Comparison of ENCODE assay signal across 13 cellular contexts in genomic region chr11:102157219-102157618, GRCh38. TPM values are rescaled to one million over a fixed set of nuclear protein-coding genes. Genes with fewer than 3 reads are reported as not detected.
DNase-seq lines count a peak whose midpoint lies in the region; ATAC-seq, FAIRE-seq and TF ChIP-seq lines count a peak whose summit lies in the region.
"Had no signal": no experiment of that assay in that cellular context is flagged by ENCODE, and none has a peak within 500 bp of the region (broad histone marks: within the 10 kb centered on the region; RNA-seq: fewer than 3 reads in every experiment).

No MANE protein-coding gene starts in this region.

- intact Hi-C loops in Right ventricle myocardium superior (cut with DNase I) (no loop called here), psoas muscle (cut with DNase I) (loop anchor here in 1 of 2 donors (5.0 kb wide), 1 partner anchor 45 kb away; the partner anchor contains the start of gene YAP1)
- intact Hi-C loops in activated CD4-positive, alpha-beta memory T cell treated with anti-CD3 and anti-CD28 coated beads for 36 hours (cut with micrococcal nuclease), result no loop called here

- DNase-seq in GM03348 (ENCODE audit: low spot score) (peak; percentile 17), Right ventricle myocardium superior (peak; percentile 73), psoas muscle (peak; percentile 33 to 62), globus pallidus (ENCODE audit: low spot score) (no peak)
- DNase-seq in activated CD4-positive, alpha-beta memory T cell treated with anti-CD3 and anti-CD28 coated beads for 36 hours, result no peak
- DNase-seq: activated CD4-positive, alpha-beta T cell treated with anti-CD3 and anti-CD28 coated beads, Interleukin-2, amount 50 U/mL, for 48 hours; COR-L47; immature natural killer cell had no signal

- peaks cover 46% of the 10 kb centered on the region for H3K4me1 ChIP-seq in psoas muscle

- no peaks in the 10 kb centered on the region for H3K4me1 Mint-ChIP-seq in activated CD4-positive, alpha-beta memory T cell treated with anti-CD3 and anti-CD28 coated beads for 36 hours (ENCODE audit: low read depth)
- H3K4me1 Mint-ChIP-seq: immature natural killer cell had no signal

- ATAC-seq in Right ventricle myocardium superior (ENCODE audit: poor library complexity) (peak; percentile 97), psoas muscle (peak; percentile 69 to 90 (median 86)), GM21526 (IDR thresholded peaks at IDR 0.05; ENCODE audit: low FRiP score, unreplicated experiment) (no peak), HG02840 (IDR thresholded peaks at IDR 0.05; ENCODE audit: low FRiP score, unreplicated experiment) (no peak)

- POLR2A ChIA-PET in activated CD4-positive, alpha-beta memory T cell treated with anti-CD3 and anti-CD28 coated beads for 36 hours (lab: Charles Lee), result no interaction called here

- H3K36me3 ChIP-seq in psoas muscle (ENCODE audit: insufficient read depth in 1 of 2, low read depth in 1 of 2), result no peaks in the 10 kb centered on the region
- H3K36me3 ChIP-seq: breast epithelium had no signal

- WGBS in psoas muscle, 3 donors, result 20 to 34% (median 29%) methylated on average over 2 of the region's 2 CpGs

- peak; percentile 20 for FAIRE-seq in TTC549 (lab: Jason Lieb, UNC)

- no peaks in the 10 kb centered on the region for H3K27me3 Mint-ChIP-seq in activated CD4-positive, alpha-beta memory T cell treated with anti-CD3 and anti-CD28 coated beads for 36 hours

- no peak overlapping the region for H3K4me3 Mint-ChIP-seq in activated CD4-positive, alpha-beta memory T cell treated with anti-CD3 and anti-CD28 coated beads for 36 hours
- H3K4me3 Mint-ChIP-seq: immature natural killer cell had no signal

- H3K36me3 Mint-ChIP-seq in activated CD4-positive, alpha-beta memory T cell treated with anti-CD3 and anti-CD28 coated beads for 36 hours, result no peaks in the 10 kb centered on the region
- H3K36me3 Mint-ChIP-seq: immature natural killer cell had no signal

- H3K27ac ChIP-seq in psoas muscle, result peak overlapping the region; percentile 71
- H3K27ac ChIP-seq: KMS-11 had no signal

- H3K27ac Mint-ChIP-seq in activated CD4-positive, alpha-beta memory T cell treated with anti-CD3 and anti-CD28 coated beads for 36 hours, result no peak overlapping the region
- H3K27ac Mint-ChIP-seq: immature natural killer cell had no signal

- H3K4me3 ChIP-seq in psoas muscle, result no peak overlapping the region
- H3K4me3 ChIP-seq: breast epithelium had no signal

- H3K27me3 ChIP-seq in psoas muscle (ENCODE audit: insufficient read depth in 3 of 3, low read length in 2 of 3), result no peaks in the 10 kb centered on the region
- H3K27me3 ChIP-seq: breast epithelium had no signal

- CTCF ChIA-PET in activated CD4-positive, alpha-beta memory T cell treated with anti-CD3 and anti-CD28 coated beads for 36 hours (lab: Charles Lee), result no interaction called here

- H3K9me3 ChIP-seq in psoas muscle, result no peaks in the 10 kb centered on the region
- H3K9me3 ChIP-seq: breast epithelium had no signal

- no peak for TF ChIP-seq CTCF in psoas muscle (IDR thresholded peaks at IDR 0.05)

- no peaks in the 10 kb centered on the region for H3K9me3 Mint-ChIP-seq in activated CD4-positive, alpha-beta memory T cell treated with anti-CD3 and anti-CD28 coated beads for 36 hours

RNA-seq across cellular contexts. Expression of gene YAP1, which starts 47.0 kb away (rescaled TPM):
- total RNA-seq in Right ventricle myocardium superior, result 73.8 TPM
- total RNA-seq in psoas muscle, result 100 to 1,000 TPM in 2 of 4 donors, 10 to 100 TPM in 2; 28.6 to 124 (median 82.3) TPM
- polyA plus RNA-seq in psoas muscle, result 10 to 100 TPM; 11.5 to 42.3 (median 32.1) TPM
- total RNA-seq in activated CD4-positive, alpha-beta memory T cell treated with anti-CD3 and anti-CD28 coated beads for 36 hours, result under 1 TPM; 0.24 to 0.71 TPM
- polyA plus RNA-seq: immature natural killer cell had no signal

Comparison
In these comparisons a context has a peak if more than half of its experiments do, and no peak if none do; other contexts are left out.
1. DNase-seq: peak in GM03348 (single experiment), Right ventricle myocardium superior (single experiment) and psoas muscle (2 of 2); none in globus pallidus (single experiment) and activated CD4-positive, alpha-beta memory T cell treated with anti-CD3 and anti-CD28 coated beads for 36 hours (single experiment).
2. ATAC-seq: peak in Right ventricle myocardium superior (single experiment) and psoas muscle (4 of 4); none in GM21526 (single experiment) and HG02840 (single experiment).
3. RNA of gene YAP1, which starts 47.0 kb away (total RNA-seq): 28.6 to 124 TPM in psoas muscle and 73.8 TPM in Right ventricle myocardium superior (single experiment); 0.24 to 0.71 TPM in activated CD4-positive, alpha-beta memory T cell treated with anti-CD3 and anti-CD28 coated beads for 36 hours; every median in the first group is over 10 times any median in the second.